ENCODE assay signal across 1 cellular context in genomic region chr17:45357364-45357997, GRCh38.
TF ChIP-seq lines count a peak whose summit lies in the region.

No MANE protein-coding gene starts in this region.

TF ChIP-seq in GM12878, 131 proteins besides CTCF, POLR2A, EP300 and RAD21 (continued from another document and continues in another):
- no peak for TF ChIP-seq TCF12 (IDR thresholded peaks at IDR 0.05; ENCODE audit: low read depth, low read length)
- no peak for TF ChIP-seq YY1 (IDR thresholded peaks at IDR 0.05; ENCODE audit: low read depth, low read length)
- TF ChIP-seq EGR1 (IDR thresholded peaks at IDR 0.05; ENCODE audit: borderline replicate concordance in 1 of 2, low read depth in 2 of 2, low read length in 2 of 2), result no peak
- TF ChIP-seq SPI1 (IDR thresholded peaks at IDR 0.05; ENCODE audit: borderline replicate concordance, insufficient read depth, low read depth, low read length), result peak; percentile 7; the same call in 1 of the 2 replicates
- TF ChIP-seq ZSCAN29 (IDR thresholded peaks at IDR 0.05), result no peak
- no peak for TF ChIP-seq HSF1 (IDR thresholded peaks at IDR 0.05; ENCODE audit: low read depth, low read length)
- TF ChIP-seq TARDBP (IDR thresholded peaks at IDR 0.05; ENCODE audit: borderline replicate concordance), result no peak
- 0 out of 2 replicates have a peak, but pooled peaks have one; percentile 46 for TF ChIP-seq ZNF207 (IDR thresholded peaks at IDR 0.05; ENCODE audit: borderline replicate concordance)
- no peak for TF ChIP-seq ESRRA (IDR thresholded peaks at IDR 0.05; ENCODE audit: low read length)
- no peak for TF ChIP-seq POU2F2 (IDR thresholded peaks at IDR 0.05; ENCODE audit: borderline replicate concordance, low read depth, low read length)
- TF ChIP-seq FOXK2 (IDR thresholded peaks at IDR 0.05), result peak; percentile 36; the same call in 1 of the 2 replicates
- TF ChIP-seq ZBED1 (IDR thresholded peaks at IDR 0.05; ENCODE audit: borderline replicate concordance), result peak; percentile 67; the same call in 1 of the 2 replicates
- TF ChIP-seq ATF3 (IDR thresholded peaks at IDR 0.05; ENCODE audit: borderline replicate concordance, extremely low read depth, low read depth, low read length), result no peak
- TF ChIP-seq POLR2AphosphoS2 (IDR thresholded peaks at IDR 0.05; ENCODE audit: low read depth, low read length), result no peak
- no peak for TF ChIP-seq HDAC6 (IDR thresholded peaks at IDR 0.05; ENCODE audit: unreplicated experiment)
- TF ChIP-seq ZBTB4 (CRISPR knock-in tag; IDR thresholded peaks at IDR 0.05), result no peak
- peak; percentile 82 for TF ChIP-seq IRF4 (IDR thresholded peaks at IDR 0.05; ENCODE audit: low read depth, low read length)
- TF ChIP-seq CHD1 (IDR thresholded peaks at IDR 0.05; ENCODE audit: low read depth, low read length), result no peak
- TF ChIP-seq SKIL (IDR thresholded peaks at IDR 0.05; ENCODE audit: low read depth, poor library complexity, severe bottlenecking), result peak; percentile 73
- TF ChIP-seq SMAD5 (IDR thresholded peaks at IDR 0.05; ENCODE audit: low read depth), result no peak
- peak; percentile 28 for TF ChIP-seq NBN (IDR thresholded peaks at IDR 0.05)
- TF ChIP-seq GATAD2B (conservative IDR thresholded peaks at IDR 0.05; ENCODE audit: low read depth), result no peak
- peak; percentile 41; the same call in 1 of the 2 replicates for TF ChIP-seq IKZF1 (conservative IDR thresholded peaks at IDR 0.05)
- no peak for TF ChIP-seq HDAC2 (IDR thresholded peaks at IDR 0.05)
- TF ChIP-seq SUZ12 (IDR thresholded peaks at IDR 0.05; ENCODE audit: unreplicated experiment), result no peak
- TF ChIP-seq SREBF2 (IDR thresholded peaks at IDR 0.05; ENCODE audit: low read length), result no peak
- no peak for TF ChIP-seq REST (IDR thresholded peaks at IDR 0.05; ENCODE audit: low read depth, low read length)
- no peak for TF ChIP-seq CHD4 (IDR thresholded peaks at IDR 0.05)
- TF ChIP-seq PAX8 (IDR thresholded peaks at IDR 0.05), result no peak
- peak; percentile 72; the same call in 1 of the 2 replicates for TF ChIP-seq MTA2 (IDR thresholded peaks at IDR 0.05; ENCODE audit: low read depth)
- TF ChIP-seq MXI1 (IDR thresholded peaks at IDR 0.05; ENCODE audit: low read depth, low read length), result no peak
- peak; percentile 96 for TF ChIP-seq NFIC (IDR thresholded peaks at IDR 0.05; ENCODE audit: low read depth, low read length)
- no peak for TF ChIP-seq NR2C2 (IDR thresholded peaks at IDR 0.05; ENCODE audit: borderline replicate concordance, control insufficient read depth, insufficient read length, low read depth)
- TF ChIP-seq BCLAF1 (IDR thresholded peaks at IDR 0.05), result no peak
- peak; percentile 58; the same call in 1 of the 2 replicates for TF ChIP-seq GABPA (IDR thresholded peaks at IDR 0.05; ENCODE audit: low read depth)
- TF ChIP-seq NKRF (conservative IDR thresholded peaks at IDR 0.05), result no peak
- no peak for TF ChIP-seq PBX3 (IDR thresholded peaks at IDR 0.05; ENCODE audit: insufficient replicate concordance, low read depth, low read length)
- no peak for TF ChIP-seq KDM1A (IDR thresholded peaks at IDR 0.05; ENCODE audit: borderline replicate concordance)
- peak; percentile 83; the same call in 1 of the 2 replicates for TF ChIP-seq DPF2 (IDR thresholded peaks at IDR 0.05)
- TF ChIP-seq KLF5 (IDR thresholded peaks at IDR 0.05; ENCODE audit: partially characterized antibody), result peak; percentile 75
- TF ChIP-seq CBFB (IDR thresholded peaks at IDR 0.05; ENCODE audit: low read depth), result peak; percentile 36; the same call in 1 of the 2 replicates
- TF ChIP-seq SMARCA5 (IDR thresholded peaks at IDR 0.05), result peak; percentile 80; the same call in 1 of the 2 replicates
- TF ChIP-seq PKNOX1 (IDR thresholded peaks at IDR 0.05), result no peak
- no peak for TF ChIP-seq BMI1 (IDR thresholded peaks at IDR 0.05; ENCODE audit: borderline replicate concordance)
- TF ChIP-seq LARP7 (IDR thresholded peaks at IDR 0.05), result no peak
- peak; percentile 52; the same call in 1 of the 2 replicates for TF ChIP-seq ZNF384 (IDR thresholded peaks at IDR 0.05; ENCODE audit: borderline replicate concordance, low read depth, low read length)
- TF ChIP-seq STAT3 (IDR thresholded peaks at IDR 0.05; ENCODE audit: low read depth, low read length), result peak; percentile 75; the same call in 1 of the 2 replicates
- TF ChIP-seq JUNB (IDR thresholded peaks at IDR 0.05), result peak; percentile 96
- peak in 1 of 2 experiments; percentile 56; a peak in 1 of 4 replicates for TF ChIP-seq IKZF2 (IDR thresholded peaks at IDR 0.05)
- no peak for TF ChIP-seq MYC (IDR thresholded peaks at IDR 0.05; ENCODE audit: insufficient read depth, insufficient read length, insufficient replicate concordance, low read length, severe bottlenecking)
- TF ChIP-seq JUND (IDR thresholded peaks at IDR 0.05; ENCODE audit: low read depth, low read length), result no peak
